Comparison of ENCODE assay signal across 1 cellular context in the genomic region with DNA sequence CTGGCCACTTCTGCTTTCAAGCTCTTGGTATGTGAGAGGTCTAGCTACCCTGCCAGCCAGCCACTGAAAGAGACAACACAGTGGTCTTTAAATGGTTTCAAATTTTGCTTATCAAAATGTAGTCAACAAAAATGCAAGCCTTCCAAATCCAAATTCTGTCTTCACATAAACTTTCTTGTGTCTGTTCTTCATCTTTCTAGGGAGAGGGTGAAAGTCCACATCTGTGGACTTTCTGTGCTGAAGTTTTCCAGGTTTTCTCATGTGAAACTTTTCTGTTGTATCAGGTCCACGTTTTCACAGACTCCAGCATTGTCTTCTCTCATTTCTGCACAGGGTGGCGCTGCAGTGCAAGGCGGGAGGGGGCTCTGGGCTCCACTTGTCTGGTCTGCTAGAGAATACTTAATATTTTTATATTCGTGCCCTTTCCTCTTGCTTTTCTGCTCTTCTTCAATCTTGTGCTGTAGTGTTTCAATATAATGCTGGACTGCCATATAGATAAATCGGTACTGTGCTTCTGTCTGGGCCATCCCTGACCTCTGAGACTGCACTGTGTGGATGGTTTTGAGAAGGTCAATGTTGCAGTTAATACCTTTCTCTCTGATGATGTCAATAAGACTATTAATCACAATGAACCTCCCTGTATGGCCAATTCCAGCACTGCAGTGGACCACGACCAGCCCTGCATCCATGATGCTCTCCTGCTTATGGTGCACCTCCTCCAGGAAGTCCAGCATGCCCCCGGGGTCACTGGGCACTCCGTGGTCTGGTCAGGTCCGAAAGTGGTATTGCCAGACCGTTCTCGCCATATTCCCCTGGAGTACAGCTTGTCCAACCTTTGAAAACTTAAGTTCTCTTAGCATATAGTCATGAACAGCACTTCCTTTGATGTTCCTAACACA.
TF ChIP-seq lines count a peak whose summit lies in the region.

No MANE protein-coding gene starts in this region.

TF ChIP-seq in HepG2, 621 proteins besides CTCF, POLR2A, EP300 and RAD21 (continued from another document and continues in another):
- TF ChIP-seq, protein P1, sequence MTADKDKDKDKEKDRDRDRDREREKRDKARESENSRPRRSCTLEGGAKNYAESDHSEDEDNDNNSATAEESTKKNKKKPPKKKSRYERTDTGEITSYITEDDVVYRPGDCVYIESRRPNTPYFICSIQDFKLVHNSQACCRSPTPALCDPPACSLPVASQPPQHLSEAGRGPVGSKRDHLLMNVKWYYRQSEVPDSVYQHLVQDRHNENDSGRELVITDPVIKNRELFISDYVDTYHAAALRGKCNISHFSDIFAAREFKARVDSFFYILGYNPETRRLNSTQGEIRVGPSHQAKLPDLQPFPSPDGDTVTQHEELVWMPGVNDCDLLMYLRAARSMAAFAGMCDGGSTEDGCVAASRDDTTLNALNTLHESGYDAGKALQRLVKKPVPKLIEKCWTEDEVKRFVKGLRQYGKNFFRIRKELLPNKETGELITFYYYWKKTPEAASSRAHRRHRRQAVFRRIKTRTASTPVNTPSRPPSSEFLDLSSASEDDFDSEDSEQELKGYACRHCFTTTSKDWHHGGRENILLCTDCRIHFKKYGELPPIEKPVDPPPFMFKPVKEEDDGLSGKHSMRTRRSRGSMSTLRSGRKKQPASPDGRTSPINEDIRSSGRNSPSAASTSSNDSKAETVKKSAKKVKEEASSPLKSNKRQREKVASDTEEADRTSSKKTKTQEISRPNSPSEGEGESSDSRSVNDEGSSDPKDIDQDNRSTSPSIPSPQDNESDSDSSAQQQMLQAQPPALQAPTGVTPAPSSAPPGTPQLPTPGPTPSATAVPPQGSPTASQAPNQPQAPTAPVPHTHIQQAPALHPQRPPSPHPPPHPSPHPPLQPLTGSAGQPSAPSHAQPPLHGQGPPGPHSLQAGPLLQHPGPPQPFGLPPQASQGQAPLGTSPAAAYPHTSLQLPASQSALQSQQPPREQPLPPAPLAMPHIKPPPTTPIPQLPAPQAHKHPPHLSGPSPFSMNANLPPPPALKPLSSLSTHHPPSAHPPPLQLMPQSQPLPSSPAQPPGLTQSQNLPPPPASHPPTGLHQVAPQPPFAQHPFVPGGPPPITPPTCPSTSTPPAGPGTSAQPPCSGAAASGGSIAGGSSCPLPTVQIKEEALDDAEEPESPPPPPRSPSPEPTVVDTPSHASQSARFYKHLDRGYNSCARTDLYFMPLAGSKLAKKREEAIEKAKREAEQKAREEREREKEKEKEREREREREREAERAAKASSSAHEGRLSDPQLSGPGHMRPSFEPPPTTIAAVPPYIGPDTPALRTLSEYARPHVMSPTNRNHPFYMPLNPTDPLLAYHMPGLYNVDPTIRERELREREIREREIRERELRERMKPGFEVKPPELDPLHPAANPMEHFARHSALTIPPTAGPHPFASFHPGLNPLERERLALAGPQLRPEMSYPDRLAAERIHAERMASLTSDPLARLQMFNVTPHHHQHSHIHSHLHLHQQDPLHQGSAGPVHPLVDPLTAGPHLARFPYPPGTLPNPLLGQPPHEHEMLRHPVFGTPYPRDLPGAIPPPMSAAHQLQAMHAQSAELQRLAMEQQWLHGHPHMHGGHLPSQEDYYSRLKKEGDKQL (CRISPR knock-in tag; IDR thresholded peaks at IDR 0.05; ENCODE audit: low read depth), result no peak
- peak; percentile 64 for TF ChIP-seq DBP (CRISPR knock-in tag; IDR thresholded peaks at IDR 0.05; ENCODE audit: not compliant biosample characterization)
- no peak for TF ChIP-seq ZXDC (CRISPR knock-in tag; IDR thresholded peaks at IDR 0.05)
- 0 out of 2 replicates have a peak, but pooled peaks have one; percentile 39 for TF ChIP-seq SOX5 (CRISPR knock-in tag; IDR thresholded peaks at IDR 0.05; ENCODE audit: borderline replicate concordance)
- TF ChIP-seq, protein P2, sequence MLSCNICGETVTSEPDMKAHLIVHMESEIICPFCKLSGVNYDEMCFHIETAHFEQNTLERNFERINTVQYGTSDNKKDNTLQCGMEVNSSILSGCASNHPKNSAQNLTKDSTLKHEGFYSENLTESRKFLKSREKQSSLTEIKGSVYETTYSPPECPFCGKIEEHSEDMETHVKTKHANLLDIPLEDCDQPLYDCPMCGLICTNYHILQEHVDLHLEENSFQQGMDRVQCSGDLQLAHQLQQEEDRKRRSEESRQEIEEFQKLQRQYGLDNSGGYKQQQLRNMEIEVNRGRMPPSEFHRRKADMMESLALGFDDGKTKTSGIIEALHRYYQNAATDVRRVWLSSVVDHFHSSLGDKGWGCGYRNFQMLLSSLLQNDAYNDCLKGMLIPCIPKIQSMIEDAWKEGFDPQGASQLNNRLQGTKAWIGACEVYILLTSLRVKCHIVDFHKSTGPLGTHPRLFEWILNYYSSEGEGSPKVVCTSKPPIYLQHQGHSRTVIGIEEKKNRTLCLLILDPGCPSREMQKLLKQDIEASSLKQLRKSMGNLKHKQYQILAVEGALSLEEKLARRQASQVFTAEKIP (CRISPR knock-in tag; IDR thresholded peaks at IDR 0.05; ENCODE audit: borderline replicate concordance), result no peak
- 0 out of 2 replicates have a peak, but pooled peaks have one; percentile 65 for TF ChIP-seq ERF (CRISPR knock-in tag; IDR thresholded peaks at IDR 0.05)
- 0 out of 2 replicates have a peak, but pooled peaks have one; percentile 22 for TF ChIP-seq RCOR2 (CRISPR knock-in tag; IDR thresholded peaks at IDR 0.05)
- no peak for TF ChIP-seq TBX2 (CRISPR knock-in tag; IDR thresholded peaks at IDR 0.05; ENCODE audit: borderline replicate concordance)
- no peak for TF ChIP-seq SSRP1 (CRISPR knock-in tag; IDR thresholded peaks at IDR 0.05)
- TF ChIP-seq KDM5A (IDR thresholded peaks at IDR 0.05; ENCODE audit: borderline replicate concordance, low read length), result no peak
- TF ChIP-seq NFE2L1 (CRISPR knock-in tag; IDR thresholded peaks at IDR 0.05; ENCODE audit: borderline replicate concordance), result no peak
- no peak for TF ChIP-seq SP4 (CRISPR knock-in tag; IDR thresholded peaks at IDR 0.05)
- peak; percentile 65; the same call in 1 of the 2 replicates for TF ChIP-seq GATAD2A (CRISPR knock-in tag; IDR thresholded peaks at IDR 0.05)
- TF ChIP-seq MXI1 (IDR thresholded peaks at IDR 0.05; ENCODE audit: borderline replicate concordance, low read depth, low read length), result peak; percentile 47; the same call in 1 of the 3 replicates
- no peak for TF ChIP-seq MED13 (CRISPR knock-in tag; IDR thresholded peaks at IDR 0.05)
- no peak for TF ChIP-seq ZNF7 (CRISPR knock-in tag; IDR thresholded peaks at IDR 0.05)
- TF ChIP-seq, protein P3, sequence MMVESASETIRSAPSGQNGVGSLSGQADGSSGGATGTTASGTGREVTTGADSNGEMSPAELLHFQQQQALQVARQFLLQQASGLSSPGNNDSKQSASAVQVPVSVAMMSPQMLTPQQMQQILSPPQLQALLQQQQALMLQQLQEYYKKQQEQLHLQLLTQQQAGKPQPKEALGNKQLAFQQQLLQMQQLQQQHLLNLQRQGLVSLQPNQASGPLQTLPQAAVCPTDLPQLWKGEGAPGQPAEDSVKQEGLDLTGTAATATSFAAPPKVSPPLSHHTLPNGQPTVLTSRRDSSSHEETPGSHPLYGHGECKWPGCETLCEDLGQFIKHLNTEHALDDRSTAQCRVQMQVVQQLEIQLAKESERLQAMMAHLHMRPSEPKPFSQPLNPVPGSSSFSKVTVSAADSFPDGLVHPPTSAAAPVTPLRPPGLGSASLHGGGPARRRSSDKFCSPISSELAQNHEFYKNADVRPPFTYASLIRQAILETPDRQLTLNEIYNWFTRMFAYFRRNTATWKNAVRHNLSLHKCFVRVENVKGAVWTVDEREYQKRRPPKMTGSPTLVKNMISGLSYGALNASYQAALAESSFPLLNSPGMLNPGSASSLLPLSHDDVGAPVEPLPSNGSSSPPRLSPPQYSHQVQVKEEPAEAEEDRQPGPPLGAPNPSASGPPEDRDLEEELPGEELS (CRISPR knock-in tag; IDR thresholded peaks at IDR 0.05), result peak; percentile 41; the same call in 1 of the 2 replicates
- TF ChIP-seq ZSCAN25 (CRISPR knock-in tag; IDR thresholded peaks at IDR 0.05), result no peak
- no peak; the same call in 1 of the 2 replicates for TF ChIP-seq THAP11 (CRISPR knock-in tag; IDR thresholded peaks at IDR 0.05)
- no peak for TF ChIP-seq HNRNPL (IDR thresholded peaks at IDR 0.05; ENCODE audit: low read depth, low read length)
- TF ChIP-seq PITX1 (CRISPR knock-in tag; IDR thresholded peaks at IDR 0.05), result peak; percentile 26; the same call in 1 of the 2 replicates
- TF ChIP-seq FLYWCH1 (CRISPR knock-in tag; IDR thresholded peaks at IDR 0.05), result no peak
- TF ChIP-seq CREB1 (IDR thresholded peaks at IDR 0.05), result no peak
- no peak for TF ChIP-seq CREB1 (CRISPR knock-in tag; IDR thresholded peaks at IDR 0.05)
- TF ChIP-seq ARNT (IDR thresholded peaks at IDR 0.05), result no peak
- peak; percentile 92 for TF ChIP-seq BCL6 (CRISPR knock-in tag; IDR thresholded peaks at IDR 0.05)
- TF ChIP-seq, protein P4, sequence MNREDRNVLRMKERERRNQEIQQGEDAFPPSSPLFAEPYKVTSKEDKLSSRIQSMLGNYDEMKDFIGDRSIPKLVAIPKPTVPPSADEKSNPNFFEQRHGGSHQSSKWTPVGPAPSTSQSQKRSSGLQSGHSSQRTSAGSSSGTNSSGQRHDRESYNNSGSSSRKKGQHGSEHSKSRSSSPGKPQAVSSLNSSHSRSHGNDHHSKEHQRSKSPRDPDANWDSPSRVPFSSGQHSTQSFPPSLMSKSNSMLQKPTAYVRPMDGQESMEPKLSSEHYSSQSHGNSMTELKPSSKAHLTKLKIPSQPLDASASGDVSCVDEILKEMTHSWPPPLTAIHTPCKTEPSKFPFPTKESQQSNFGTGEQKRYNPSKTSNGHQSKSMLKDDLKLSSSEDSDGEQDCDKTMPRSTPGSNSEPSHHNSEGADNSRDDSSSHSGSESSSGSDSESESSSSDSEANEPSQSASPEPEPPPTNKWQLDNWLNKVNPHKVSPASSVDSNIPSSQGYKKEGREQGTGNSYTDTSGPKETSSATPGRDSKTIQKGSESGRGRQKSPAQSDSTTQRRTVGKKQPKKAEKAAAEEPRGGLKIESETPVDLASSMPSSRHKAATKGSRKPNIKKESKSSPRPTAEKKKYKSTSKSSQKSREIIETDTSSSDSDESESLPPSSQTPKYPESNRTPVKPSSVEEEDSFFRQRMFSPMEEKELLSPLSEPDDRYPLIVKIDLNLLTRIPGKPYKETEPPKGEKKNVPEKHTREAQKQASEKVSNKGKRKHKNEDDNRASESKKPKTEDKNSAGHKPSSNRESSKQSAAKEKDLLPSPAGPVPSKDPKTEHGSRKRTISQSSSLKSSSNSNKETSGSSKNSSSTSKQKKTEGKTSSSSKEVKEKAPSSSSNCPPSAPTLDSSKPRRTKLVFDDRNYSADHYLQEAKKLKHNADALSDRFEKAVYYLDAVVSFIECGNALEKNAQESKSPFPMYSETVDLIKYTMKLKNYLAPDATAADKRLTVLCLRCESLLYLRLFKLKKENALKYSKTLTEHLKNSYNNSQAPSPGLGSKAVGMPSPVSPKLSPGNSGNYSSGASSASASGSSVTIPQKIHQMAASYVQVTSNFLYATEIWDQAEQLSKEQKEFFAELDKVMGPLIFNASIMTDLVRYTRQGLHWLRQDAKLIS (CRISPR knock-in tag; IDR thresholded peaks at IDR 0.05), result no peak
- no peak for TF ChIP-seq HMG20B (CRISPR knock-in tag; conservative IDR thresholded peaks at IDR 0.05)
- TF ChIP-seq, protein P5, sequence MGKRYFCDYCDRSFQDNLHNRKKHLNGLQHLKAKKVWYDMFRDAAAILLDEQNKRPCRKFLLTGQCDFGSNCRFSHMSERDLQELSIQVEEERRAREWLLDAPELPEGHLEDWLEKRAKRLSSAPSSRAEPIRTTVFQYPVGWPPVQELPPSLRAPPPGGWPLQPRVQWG (CRISPR knock-in tag; IDR thresholded peaks at IDR 0.05; ENCODE audit: borderline replicate concordance, low read depth), result no peak
- TF ChIP-seq ZNF746 (CRISPR knock-in tag; IDR thresholded peaks at IDR 0.05), result peak; percentile 26; the same call in 1 of the 2 replicates
- TF ChIP-seq FOXA3 (CRISPR knock-in tag; IDR thresholded peaks at IDR 0.05), result peak; percentile 25
- peak; percentile 77 for TF ChIP-seq JARID2 (CRISPR knock-in tag; IDR thresholded peaks at IDR 0.05; ENCODE audit: insufficient replicate concordance)
- TF ChIP-seq SKIL (CRISPR knock-in tag; IDR thresholded peaks at IDR 0.05; ENCODE audit: borderline replicate concordance), result no peak
